In the genomic region with DNA sequence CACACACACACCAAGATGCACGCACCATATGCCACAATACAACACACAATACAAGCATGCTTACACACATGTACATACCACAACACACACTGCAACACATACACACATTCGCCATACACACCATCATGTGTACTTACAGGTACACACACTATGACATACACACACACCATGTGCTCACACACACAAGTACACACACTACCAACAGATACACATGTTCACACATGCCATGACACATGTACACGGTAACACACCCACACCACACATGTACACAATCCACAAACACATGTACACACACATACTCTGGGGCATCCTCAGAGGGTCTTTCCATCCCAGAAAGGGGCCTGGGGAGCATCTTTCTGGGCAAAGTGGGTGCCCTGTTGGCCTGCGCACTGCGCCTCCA, we compare ENCODE assay signal across 22 cellular contexts.
"Had no signal": no experiment of that assay in that cellular context is flagged by ENCODE, and none has a peak within 500 bp of the region (broad histone marks: within the 10 kb centered on the region; RNA-seq: fewer than 3 reads in every experiment).

No MANE protein-coding gene starts in this region.

- H3K4me1 ChIP-seq: psoas muscle had no signal

- H3K9me3 ChIP-seq: esophagus muscularis mucosa, gastroesophageal sphincter, neutrophil, psoas muscle, stomach, thoracic aorta, transverse colon had no signal

- FAIRE-seq: endometrium, keratinocyte, small intestine had no signal

- H3K27me3 ChIP-seq: neutrophil had no signal

- ATAC-seq: gastroesophageal sphincter had no signal

- H3K9me3 Mint-ChIP-seq: immature natural killer cell, naive B cell, nephron progenitor cell had no signal

- H3K4me3 Mint-ChIP-seq: immature natural killer cell, naive B cell, nephron progenitor cell had no signal

- H3K36me3 ChIP-seq: esophagus muscularis mucosa, gastroesophageal sphincter, neutrophil, stomach, thoracic aorta, transverse colon had no signal

- H3K4me3 ChIP-seq: esophagus muscularis mucosa, gastroesophageal sphincter, lung, psoas muscle, stomach, thoracic aorta, transverse colon had no signal

- DNase-seq: effector memory CD4-positive, alpha-beta T cell; glutamatergic neuron; immature natural killer cell; mesendoderm; naive B cell; nephron progenitor cell; psoas muscle; retina; small intestine; stimulated activated CD4-positive, alpha-beta T cell treated with anti-CD3 and anti-CD28 coated beads, Interleukin-12 subunit alpha, Interleukin-12 subunit beta, amount 100 ng/mL, for 4 hours; stimulated activated naive CD4-positive, alpha-beta T cell; stomach; substantia nigra; transverse colon had no signal

- H3K36me3 Mint-ChIP-seq: immature natural killer cell, naive B cell had no signal

- H3K27ac Mint-ChIP-seq: naive B cell, nephron progenitor cell had no signal

- H3K27ac ChIP-seq: epithelial cell of prostate, esophagus muscularis mucosa, gastroesophageal sphincter, neutrophil, psoas muscle, stomach, thoracic aorta, transverse colon had no signal
